ENCODE assay signal across 18 cellular contexts in the genomic region with DNA sequence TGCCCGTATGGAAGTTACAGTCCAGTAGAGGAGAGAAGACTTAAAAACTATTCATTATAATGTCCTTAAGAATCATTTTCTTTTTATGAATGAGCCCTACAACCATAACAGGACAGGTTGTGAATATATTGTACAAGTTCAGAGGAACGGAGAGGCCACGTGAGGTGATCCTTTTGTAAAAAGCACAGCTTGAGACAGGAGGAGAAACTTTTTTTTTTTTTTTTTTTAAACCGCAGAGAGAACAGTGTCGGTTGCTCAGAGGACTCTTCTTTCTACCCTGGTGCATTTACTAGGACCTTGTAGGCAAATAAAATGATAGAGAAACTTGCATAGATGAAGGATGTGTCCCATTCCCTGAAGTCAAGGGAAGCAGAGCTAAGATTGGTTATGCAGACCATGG. TPM values are rescaled to one million over a fixed set of nuclear protein-coding genes. Genes with fewer than 3 reads are reported as not detected.
DNase-seq lines count a peak whose midpoint lies in the region; ATAC-seq lines count a peak whose summit lies in the region.
"Had no signal": no experiment of that assay in that cellular context is flagged by ENCODE, and none has a peak within 500 bp of the region (broad histone marks: within the 10 kb centered on the region; RNA-seq: fewer than 3 reads in every experiment).

No MANE protein-coding gene starts in this region.

- POLR2A ChIA-PET in CD8-positive, alpha-beta memory T cell (lab: Charles Lee), result no interaction called here
- POLR2A ChIA-PET in naive thymus-derived CD8-positive, alpha-beta T cell (lab: Charles Lee), result interaction anchor here (0.7 kb wide), 3 partner anchors 20 to 79 kb away, joined by 3 to 4 read pairs (median 4); no protein-coding TSS in a partner anchor

- peak; percentile 68 to 69 for ATAC-seq in CD4-positive, CD25-positive, alpha-beta regulatory T cell (ENCODE audit: low read depth in 2 of 2)
- ATAC-seq in naive thymus-derived CD8-positive, alpha-beta T cell, result peak; percentile 80 to 89
- ATAC-seq: left ventricle myocardium superior, right lobe of liver had no signal

- H3K4me3 Mint-ChIP-seq in CD4-positive, CD25-positive, alpha-beta regulatory T cell, result peak overlapping the region; percentile 39 to 81 (median 63)
- H3K4me3 Mint-ChIP-seq in CD8-positive, alpha-beta memory T cell, result peak overlapping the region; percentile 36 to 74 (median 66)
- peak overlapping the region; percentile 69 for H3K4me3 Mint-ChIP-seq in activated naive CD4-positive, alpha-beta T cell treated with anti-CD3 and anti-CD28 coated beads, Interleukin-2, amount 50 U/mL, for 24 hours
- H3K4me3 Mint-ChIP-seq in naive thymus-derived CD8-positive, alpha-beta T cell, result peak overlapping the region; percentile 52 to 81 (median 68)

- peak overlapping the region in 2 of 3 donors; percentile 67 to 86 for H3K27ac Mint-ChIP-seq in CD4-positive, CD25-positive, alpha-beta regulatory T cell
- peak overlapping the region in 7 of 8 donors; percentile 9 to 80 (median 69) for H3K27ac Mint-ChIP-seq in CD8-positive, alpha-beta memory T cell
- peak overlapping the region; percentile 82 for H3K27ac Mint-ChIP-seq in activated naive CD4-positive, alpha-beta T cell treated with anti-CD3 and anti-CD28 coated beads, Interleukin-2, amount 50 U/mL, for 24 hours
- H3K27ac Mint-ChIP-seq in naive thymus-derived CD8-positive, alpha-beta T cell, result peak overlapping the region; percentile 10 to 87 (median 66)
- H3K27ac Mint-ChIP-seq: activated B cell treated with CpG ODN at 0.5 μM for 24 hours had no signal

- peaks cover 17% of the 10 kb centered on the region for H3K36me3 Mint-ChIP-seq in CD4-positive, CD25-positive, alpha-beta regulatory T cell
- peaks cover 9 to 18% (median 11%) of the 10 kb centered on the region in 3 donors for H3K36me3 Mint-ChIP-seq in CD8-positive, alpha-beta memory T cell
- H3K36me3 Mint-ChIP-seq in activated naive CD4-positive, alpha-beta T cell treated with anti-CD3 and anti-CD28 coated beads, Interleukin-2, amount 50 U/mL, for 24 hours, result peaks cover 8% of the 10 kb centered on the region
- peaks cover 7 to 15% (median 11%) of the 10 kb centered on the region in 3 donors for H3K36me3 Mint-ChIP-seq in naive thymus-derived CD8-positive, alpha-beta T cell

- peaks cover 7 to 8% of the 10 kb centered on the region in 2 experiments for H3K9me3 ChIP-seq in CD4-positive, CD25-positive, alpha-beta regulatory T cell (ENCODE audit: control insufficient read depth in 2 of 2, low read length in 2 of 2)
- peaks cover 5% of the 10 kb centered on the region for H3K9me3 ChIP-seq in CD8-positive, alpha-beta memory T cell (ENCODE audit: low read length)
- H3K9me3 ChIP-seq in MG63, result peaks cover 29% of the 10 kb centered on the region
- H3K9me3 ChIP-seq: right lobe of liver had no signal

- H3K36me3 ChIP-seq in CD4-positive, CD25-positive, alpha-beta regulatory T cell (ENCODE audit: control insufficient read depth, insufficient read depth, low read length), result no peaks in the 10 kb centered on the region
- H3K36me3 ChIP-seq in CD8-positive, alpha-beta memory T cell (ENCODE audit: insufficient read depth, low read length), result no peaks in the 10 kb centered on the region
- peaks cover 14% of the 10 kb centered on the region for H3K36me3 ChIP-seq in MG63
- H3K36me3 ChIP-seq: esophagus squamous epithelium, HAP-1, right lobe of liver had no signal

- peaks cover 56% of the 10 kb centered on the region for H3K4me1 ChIP-seq in CD4-positive, CD25-positive, alpha-beta regulatory T cell (ENCODE audit: control insufficient read depth, insufficient read depth, low read length, poor library complexity, severe bottlenecking)
- peaks cover 47% of the 10 kb centered on the region for H3K4me1 ChIP-seq in CD8-positive, alpha-beta memory T cell (ENCODE audit: insufficient read depth, low read length)

- peaks cover 0 to 10% (median 4%) of the 10 kb centered on the region in 7 donors for H3K9me3 Mint-ChIP-seq in CD4-positive, CD25-positive, alpha-beta regulatory T cell
- H3K9me3 Mint-ChIP-seq in CD8-positive, alpha-beta memory T cell, result peaks cover 10 to 13% (median 10%) of the 10 kb centered on the region in 5 donors
- H3K9me3 Mint-ChIP-seq in activated naive CD4-positive, alpha-beta T cell treated with anti-CD3 and anti-CD28 coated beads, Interleukin-2, amount 50 U/mL, for 24 hours, result no peaks in the 10 kb centered on the region
- H3K9me3 Mint-ChIP-seq in naive thymus-derived CD8-positive, alpha-beta T cell, result peaks cover 2 to 16% (median 12%) of the 10 kb centered on the region in 9 donors

- CTCF ChIA-PET in CD8-positive, alpha-beta memory T cell (lab: Charles Lee), result no interaction called here

- H3K4me3 ChIP-seq in CD4-positive, CD25-positive, alpha-beta regulatory T cell (ENCODE audit: low read depth, low read length), result peak overlapping the region; percentile 68
- H3K4me3 ChIP-seq in CD8-positive, alpha-beta memory T cell (ENCODE audit: low read length), result no peak overlapping the region
- H3K4me3 ChIP-seq in MG63, result no peak overlapping the region
- H3K4me3 ChIP-seq: esophagus squamous epithelium, HAP-1, right lobe of liver had no signal

- H3K4me1 Mint-ChIP-seq in CD4-positive, CD25-positive, alpha-beta regulatory T cell, result peaks cover 43 to 84% (median 64%) of the 10 kb centered on the region in 4 donors
- H3K4me1 Mint-ChIP-seq in CD8-positive, alpha-beta memory T cell, result peaks cover 79 to 98% (median 96%) of the 10 kb centered on the region in 3 donors
- peaks cover 93% of the 10 kb centered on the region for H3K4me1 Mint-ChIP-seq in activated naive CD4-positive, alpha-beta T cell treated with anti-CD3 and anti-CD28 coated beads, Interleukin-2, amount 50 U/mL, for 24 hours
- H3K4me1 Mint-ChIP-seq in naive thymus-derived CD8-positive, alpha-beta T cell, result peaks cover 33 to 85% (median 78%) of the 10 kb centered on the region in 4 donors

- H3K27me3 Mint-ChIP-seq in CD4-positive, CD25-positive, alpha-beta regulatory T cell, result no peaks in the 10 kb centered on the region
- H3K27me3 Mint-ChIP-seq in CD8-positive, alpha-beta memory T cell, result no peaks in the 10 kb centered on the region
- no peaks in the 10 kb centered on the region for H3K27me3 Mint-ChIP-seq in activated naive CD4-positive, alpha-beta T cell treated with anti-CD3 and anti-CD28 coated beads, Interleukin-2, amount 50 U/mL, for 24 hours
- H3K27me3 Mint-ChIP-seq in naive thymus-derived CD8-positive, alpha-beta T cell, result no peaks in the 10 kb centered on the region
- H3K27me3 Mint-ChIP-seq: activated B cell treated with CpG ODN at 0.5 μM for 24 hours had no signal

- H3K27ac ChIP-seq in CD4-positive, CD25-positive, alpha-beta regulatory T cell (ENCODE audit: insufficient read depth, low read length, poor library complexity, severe bottlenecking), result no peak overlapping the region
- no peak overlapping the region for H3K27ac ChIP-seq in CD8-positive, alpha-beta memory T cell (ENCODE audit: low read depth, low read length)
- H3K27ac ChIP-seq: esophagus squamous epithelium, right lobe of liver had no signal

- no peaks in the 10 kb centered on the region for H3K27me3 ChIP-seq in CD4-positive, CD25-positive, alpha-beta regulatory T cell (ENCODE audit: control insufficient read depth, insufficient read depth, low read length)
- no peaks in the 10 kb centered on the region for H3K27me3 ChIP-seq in CD8-positive, alpha-beta memory T cell (ENCODE audit: insufficient read depth, low read length, poor library complexity, severe bottlenecking)
- no peaks in the 10 kb centered on the region for H3K27me3 ChIP-seq in MG63
- H3K27me3 ChIP-seq: esophagus squamous epithelium, right lobe of liver had no signal

- peak in 2 of 3 donors; percentile 44 to 75 for DNase-seq in CD4-positive, CD25-positive, alpha-beta regulatory T cell
- DNase-seq in CD8-positive, alpha-beta memory T cell, result peak in 2 of 5 donors; percentile 14 to 49
- DNase-seq in naive thymus-derived CD8-positive, alpha-beta T cell, result peak in 7 of 10 donors; percentile 13 to 69 (median 42)
- DNase-seq in MG63 (no peak), NCI-H2196 (lab: John Stamatoyannopoulos, UW; ENCODE audit: unreplicated experiment) (no peak), GDM1 (lab: John Stamatoyannopoulos, UW) (no peak)
- DNase-seq: activated B cell treated with CpG ODN at 0.5 μM for 24 hours; activated CD8-positive, alpha-beta memory T cell treated with anti-CD3 and anti-CD28 coated beads, Interleukin-2, amount 50 U/mL, for 48 hours; effector CD4-positive, alpha-beta T cell; esophagus squamous epithelium; left ventricle myocardium superior; MV-4-11; NCI-H2029 treated with DMSO at 0.1 percent for 48 hours; NCI-H524 treated with DMSO at 0.1 percent for 48 hours; right lobe of liver; SIG-M5 had no signal

RNA-seq across cellular contexts. Expression of a gene that starts 32.1 kb away (rescaled TPM):
- total RNA-seq in CD4-positive, CD25-positive, alpha-beta regulatory T cell, result 143 TPM
- polyA plus RNA-seq in CD4-positive, CD25-positive, alpha-beta regulatory T cell, result 1 to 10 TPM; 2.6 to 6.6 (median 5.6) TPM
- 10 to 100 TPM; 66.1 to 69.6 TPM for total RNA-seq in CD8-positive, alpha-beta memory T cell
- 3.7 TPM for polyA plus RNA-seq in CD8-positive, alpha-beta memory T cell
- total RNA-seq in naive thymus-derived CD8-positive, alpha-beta T cell, result 100 to 1,000 TPM; 140 to 146 TPM
- polyA plus RNA-seq in naive thymus-derived CD8-positive, alpha-beta T cell, result 1 to 10 TPM; 1.8 to 5.4 (median 2.2) TPM
- 18.2 and 28.2 TPM in 2 replicates for total RNA-seq in MG63 (2014; rRNA removed; shearing (Covaris generic); ENCODE audit: low replicate concordance)

Comparison
In these comparisons a context has a peak if more than half of its experiments do, and no peak if none do; other contexts are left out.
1. DNase-seq: peak in CD4-positive, CD25-positive, alpha-beta regulatory T cell (2 of 3) and naive thymus-derived CD8-positive, alpha-beta T cell (7 of 10); none in MG63 (single experiment), NCI-H2196 (single experiment) and GDM1 (single experiment).
2. Peak in every context shown above with its lines, with median percentiles within 50 percentile points of each other: H3K27ac Mint-ChIP-seq and H3K4me3 Mint-ChIP-seq.